In genomic region chr11:5364214-5364613, GRCh38 we compare ENCODE assay signal across 14 cellular contexts. TPM values are rescaled to one million over a fixed set of nuclear protein-coding genes. Genes with fewer than 3 reads are reported as not detected.
A peak's percentile ranks its signal among the peaks of the same experiment; 100 is the strongest.
DNase-seq lines count a peak whose midpoint lies in the region; ATAC-seq and TF ChIP-seq lines count a peak whose summit lies in the region.
"Had no signal": no experiment of that assay in that cellular context is flagged by ENCODE, and none has a peak within 500 bp of the region (broad histone marks: within the 10 kb centered on the region; RNA-seq: fewer than 3 reads in every experiment).

No MANE protein-coding gene starts in this region.

- in situ Hi-C loops in brain microvascular endothelial cell (cut with HindIII; ENCODE audit: low pct_ligation_motif_present, low sequenced_read_pairs): no loop called here

- H3K36me3 Mint-ChIP-seq in activated CD8-positive, alpha-beta T cell treated with anti-CD3 and anti-CD28 coated beads, Interleukin-2, amount 10 ng/mL, durations not matched to agents 7 days and 5 days (ENCODE audit: low read depth): no peaks in the 10 kb centered on the region

- H3K4me3 Mint-ChIP-seq in activated CD8-positive, alpha-beta T cell treated with anti-CD3 and anti-CD28 coated beads, Interleukin-2, amount 10 ng/mL, durations not matched to agents 7 days and 5 days: no peak overlapping the region
- H3K4me3 Mint-ChIP-seq: activated CD4-positive, alpha-beta T cell treated with anti-CD3 and anti-CD28 coated beads, Interleukin-2, amount 10 ng/mL, durations not matched to agents 24 days and 14 days; nephron progenitor cell had no signal

- TF ChIP-seq CTCF in brain microvascular endothelial cell (IDR thresholded peaks at IDR 0.05; ENCODE audit: low read depth, low read length, missing control alignments): no peak

- H3K27me3 Mint-ChIP-seq in activated CD8-positive, alpha-beta T cell treated with anti-CD3 and anti-CD28 coated beads, Interleukin-2, amount 10 ng/mL, durations not matched to agents 7 days and 5 days (ENCODE audit: low read depth): peaks cover 2% of the 10 kb centered on the region
- H3K27me3 Mint-ChIP-seq: activated CD4-positive, alpha-beta T cell treated with anti-CD3 and anti-CD28 coated beads, Interleukin-2, amount 10 ng/mL, durations not matched to agents 24 days and 14 days had no signal

- H3K36me3 ChIP-seq in brain microvascular endothelial cell (replicated peaks): no peaks in the 10 kb centered on the region

- H3K9me3 Mint-ChIP-seq in activated CD8-positive, alpha-beta T cell treated with anti-CD3 and anti-CD28 coated beads, Interleukin-2, amount 10 ng/mL, durations not matched to agents 7 days and 5 days (ENCODE audit: insufficient read depth): no peaks in the 10 kb centered on the region
- H3K9me3 Mint-ChIP-seq: activated CD4-positive, alpha-beta T cell treated with anti-CD3 and anti-CD28 coated beads, Interleukin-2, amount 10 ng/mL, durations not matched to agents 24 days and 14 days; nephron progenitor cell had no signal

- H3K27me3 ChIP-seq in brain microvascular endothelial cell (replicated peaks): no peaks in the 10 kb centered on the region

- POLR2A ChIA-PET in HEK293T (lab: Yijun Ruan, JAX): no interaction called here
- POLR2A ChIA-PET in activated CD8-positive, alpha-beta T cell treated with anti-CD3 and anti-CD28 coated beads, Interleukin-2, amount 10 ng/mL, durations not matched to agents 7 days and 5 days (lab: Charles Lee): no interaction called here

- no peaks in the 10 kb centered on the region for H3K4me1 Mint-ChIP-seq in activated CD8-positive, alpha-beta T cell treated with anti-CD3 and anti-CD28 coated beads, Interleukin-2, amount 10 ng/mL, durations not matched to agents 7 days and 5 days (ENCODE audit: low read depth)
- H3K4me1 Mint-ChIP-seq: activated CD4-positive, alpha-beta T cell treated with anti-CD3 and anti-CD28 coated beads, Interleukin-2, amount 10 ng/mL, durations not matched to agents 24 days and 14 days; nephron progenitor cell had no signal

- peak; percentile 96 for DNase-seq in HCEC 1CT
- DNase-seq in brain microvascular endothelial cell: peak; percentile 93
- DNase-seq in renal cortical epithelial cell (ENCODE audit: low read depth): peak; percentile 42
- DNase-seq in HEK293T (ENCODE audit: extremely low spot score): no peak
- no peak for DNase-seq in NOMO-1 treated with dmso at 0.1 percent for 144 hours (lab: John Stamatoyannopoulos, UW; ENCODE audit: unreplicated experiment)
- no peak for DNase-seq in activated CD8-positive, alpha-beta T cell treated with anti-CD3 and anti-CD28 coated beads, Interleukin-2, amount 10 ng/mL, durations not matched to agents 7 days and 5 days
- DNase-seq: activated CD4-positive, alpha-beta T cell treated with anti-CD3 and anti-CD28 coated beads, Interleukin-2, amount 10 ng/mL, durations not matched to agents 24 days and 14 days; cerebellar nuclear complex; foreskin melanocyte; KG1; kidney; NCI-H2029; nephron progenitor cell; stimulated activated CD4-positive, alpha-beta T cell treated with anti-CD3 and anti-CD28 coated beads, Interleukin-15, amount 100 ng/mL, for 24 hours had no signal

- no peak overlapping the region for H3K27ac Mint-ChIP-seq in activated CD8-positive, alpha-beta T cell treated with anti-CD3 and anti-CD28 coated beads, Interleukin-2, amount 10 ng/mL, durations not matched to agents 7 days and 5 days
- H3K27ac Mint-ChIP-seq: activated CD4-positive, alpha-beta T cell treated with anti-CD3 and anti-CD28 coated beads, Interleukin-2, amount 10 ng/mL, durations not matched to agents 24 days and 14 days; nephron progenitor cell had no signal

- H3K4me3 ChIP-seq in brain microvascular endothelial cell (ENCODE audit: low read depth, low read length): no peak overlapping the region

- peak overlapping the region; percentile 88 for H3K27ac ChIP-seq in brain microvascular endothelial cell

- CTCF ChIA-PET in HEK293T (lab: Yijun Ruan, JAX): no interaction called here
- CTCF ChIA-PET in activated CD8-positive, alpha-beta T cell treated with anti-CD3 and anti-CD28 coated beads, Interleukin-2, amount 10 ng/mL, durations not matched to agents 7 days and 5 days (lab: Charles Lee): no interaction called here

- no peak for ATAC-seq in activated CD8-positive, alpha-beta T cell treated with anti-CD3 and anti-CD28 coated beads, Interleukin-2, amount 10 ng/mL, durations not matched to agents 7 days and 5 days

TF ChIP-seq in HEK293T, 16 proteins besides CTCF, POLR2A, EP300 and RAD21:
- TF ChIP-seq ARNT (IDR thresholded peaks at IDR 0.05) (no peak), LEF1 (IDR thresholded peaks at IDR 0.05; ENCODE audit: borderline replicate concordance) (no peak), ZNF384 (IDR thresholded peaks at IDR 0.05) (no peak), TARDBP (IDR thresholded peaks at IDR 0.05) (no peak), CTBP1 (IDR thresholded peaks at IDR 0.05; ENCODE audit: borderline replicate concordance) (no peak), FOXK2 (IDR thresholded peaks at IDR 0.05) (no peak), NFRKB (IDR thresholded peaks at IDR 0.05) (no peak), FOXM1 (IDR thresholded peaks at IDR 0.05; ENCODE audit: borderline replicate concordance) (no peak), ELF4 (IDR thresholded peaks at IDR 0.05) (no peak)

RNA-seq across cellular contexts. Expression of gene OR51B6, which starts 12.9 kb away (rescaled TPM):
- total RNA-seq in renal cortical epithelial cell: not detected in 2 replicates
- not detected for total RNA-seq in activated CD8-positive, alpha-beta T cell treated with anti-CD3 and anti-CD28 coated beads, Interleukin-2, amount 10 ng/mL, durations not matched to agents 7 days and 5 days
- total RNA-seq: activated CD4-positive, alpha-beta T cell treated with anti-CD3 and anti-CD28 coated beads, Interleukin-2, amount 10 ng/mL, durations not matched to agents 24 days and 14 days; kidney had no signal

RNA-seq across cellular contexts. Expression of gene OR51M1, which starts 19.4 kb away (rescaled TPM):
- total RNA-seq in renal cortical epithelial cell: not detected in 2 replicates
- total RNA-seq in activated CD8-positive, alpha-beta T cell treated with anti-CD3 and anti-CD28 coated beads, Interleukin-2, amount 10 ng/mL, durations not matched to agents 7 days and 5 days: not detected
- total RNA-seq: activated CD4-positive, alpha-beta T cell treated with anti-CD3 and anti-CD28 coated beads, Interleukin-2, amount 10 ng/mL, durations not matched to agents 24 days and 14 days; kidney had no signal

RNA-seq across cellular contexts. Expression of gene OR51B5, which starts 20.9 kb away (rescaled TPM):
- 0.15 TPM in 1 of 2 replicates, not detected in the other for total RNA-seq in renal cortical epithelial cell
- not detected for total RNA-seq in activated CD8-positive, alpha-beta T cell treated with anti-CD3 and anti-CD28 coated beads, Interleukin-2, amount 10 ng/mL, durations not matched to agents 7 days and 5 days
- total RNA-seq: activated CD4-positive, alpha-beta T cell treated with anti-CD3 and anti-CD28 coated beads, Interleukin-2, amount 10 ng/mL, durations not matched to agents 24 days and 14 days; kidney had no signal

RNA-seq across cellular contexts. Expression of gene OR51B2, which starts 40.1 kb away (rescaled TPM):
- not detected in 2 replicates for total RNA-seq in renal cortical epithelial cell
- not detected for total RNA-seq in activated CD8-positive, alpha-beta T cell treated with anti-CD3 and anti-CD28 coated beads, Interleukin-2, amount 10 ng/mL, durations not matched to agents 7 days and 5 days
- total RNA-seq: activated CD4-positive, alpha-beta T cell treated with anti-CD3 and anti-CD28 coated beads, Interleukin-2, amount 10 ng/mL, durations not matched to agents 24 days and 14 days; kidney had no signal

RNA-seq across cellular contexts. Expression of gene OR51Q1, which starts 57.7 kb away (rescaled TPM):
- total RNA-seq in renal cortical epithelial cell: not detected in 2 replicates
- not detected for total RNA-seq in activated CD8-positive, alpha-beta T cell treated with anti-CD3 and anti-CD28 coated beads, Interleukin-2, amount 10 ng/mL, durations not matched to agents 7 days and 5 days
- total RNA-seq: activated CD4-positive, alpha-beta T cell treated with anti-CD3 and anti-CD28 coated beads, Interleukin-2, amount 10 ng/mL, durations not matched to agents 24 days and 14 days; kidney had no signal

Comparison
In these comparisons a context has a peak if more than half of its experiments do, and no peak if none do; other contexts are left out.
1. DNase-seq: peak in HCEC 1CT (single experiment), brain microvascular endothelial cell (single experiment) and renal cortical epithelial cell (single experiment); none in HEK293T (single experiment), NOMO-1 treated with dmso at 0.1 percent for 144 hours (single experiment) and activated CD8-positive, alpha-beta T cell treated with anti-CD3 and anti-CD28 coated beads, Interleukin-2, amount 10 ng/mL, durations not matched to agents 7 days and 5 days (single experiment).